In genomic region chr21:36542312-36543101, GRCh38 we compare ENCODE assay signal across 10 cellular contexts.
DNase-seq lines count a peak whose midpoint lies in the region; ATAC-seq and FAIRE-seq lines count a peak whose summit lies in the region.
"Had no signal": no experiment of that assay in that cellular context is flagged by ENCODE, and none has a peak within 500 bp of the region (broad histone marks: within the 10 kb centered on the region; RNA-seq: fewer than 3 reads in every experiment).

No MANE protein-coding gene starts in this region.

- no peak overlapping the region for H2BK5ac ChIP-seq in trophoblast cell (ENCODE audit: low read depth, low read length, poor library complexity)

- no peaks in the 10 kb centered on the region for H3K9me3 Mint-ChIP-seq in activated CD4-positive, alpha-beta T cell treated with anti-CD3 and anti-CD28 coated beads for 36 hours (ENCODE audit: low read depth)
- H3K9me3 Mint-ChIP-seq: naive thymus-derived CD4-positive, alpha-beta T cell; T-helper 1 cell treated with Interleukin-12 subunit alpha and Interleukin-12 subunit beta and Interleukin-4 antibody, amounts not matched to agents 30 μg/mL and 1 μg/mL, for 36 hours had no signal

- H2BK12ac ChIP-seq in trophoblast cell (ENCODE audit: low read length), result no peak overlapping the region

- no peak overlapping the region for H2AFZ ChIP-seq in trophoblast cell (ENCODE audit: insufficient read depth, low read length, poor library complexity)

- POLR2A ChIA-PET in activated CD4-positive, alpha-beta T cell treated with anti-CD3 and anti-CD28 coated beads for 36 hours (lab: Charles Lee), result no interaction called here

- peaks cover 10% of the 10 kb centered on the region for H3K27me3 Mint-ChIP-seq in activated CD4-positive, alpha-beta T cell treated with anti-CD3 and anti-CD28 coated beads for 36 hours

- H3K36me3 Mint-ChIP-seq in activated CD4-positive, alpha-beta T cell treated with anti-CD3 and anti-CD28 coated beads for 36 hours (ENCODE audit: low read depth), result no peaks in the 10 kb centered on the region
- H3K36me3 Mint-ChIP-seq: naive thymus-derived CD4-positive, alpha-beta T cell had no signal

- no peaks in the 10 kb centered on the region for H3K4me1 Mint-ChIP-seq in activated CD4-positive, alpha-beta T cell treated with anti-CD3 and anti-CD28 coated beads for 36 hours
- H3K4me1 Mint-ChIP-seq: naive thymus-derived CD4-positive, alpha-beta T cell had no signal

- no peak overlapping the region for H3K23ac ChIP-seq in trophoblast cell (ENCODE audit: low read length)

- no peak overlapping the region for H2BK120ac ChIP-seq in trophoblast cell (ENCODE audit: insufficient read depth, low read length, poor library complexity)

- no peak overlapping the region for H3K4me2 ChIP-seq in trophoblast cell (ENCODE audit: low read length)

- no peak for ATAC-seq in activated CD4-positive, alpha-beta T cell treated with anti-CD3 and anti-CD28 coated beads for 36 hours
- peak; percentile 67 for ATAC-seq in HG02571 (IDR thresholded peaks at IDR 0.05; ENCODE audit: unreplicated experiment)
- ATAC-seq: naive thymus-derived CD4-positive, alpha-beta T cell had no signal

- CTCF ChIA-PET in activated CD4-positive, alpha-beta T cell treated with anti-CD3 and anti-CD28 coated beads for 36 hours (lab: Charles Lee), result no interaction called here

- no peak overlapping the region for H3K18ac ChIP-seq in trophoblast cell (ENCODE audit: low read length)

- no peak overlapping the region for H4K8ac ChIP-seq in trophoblast cell (ENCODE audit: low read depth, low read length)

- H3K27ac Mint-ChIP-seq in activated CD4-positive, alpha-beta T cell treated with anti-CD3 and anti-CD28 coated beads for 36 hours, result no peak overlapping the region
- H3K27ac Mint-ChIP-seq: naive thymus-derived CD4-positive, alpha-beta T cell; T-helper 1 cell treated with Interleukin-12 subunit alpha and Interleukin-12 subunit beta and Interleukin-4 antibody, amounts not matched to agents 30 μg/mL and 1 μg/mL, for 36 hours had no signal

- intact Hi-C loops in activated CD4-positive, alpha-beta T cell treated with anti-CD3 and anti-CD28 coated beads for 36 hours (cut with DNase I, micrococcal nuclease), result no loop called here

- H3K79me2 ChIP-seq in trophoblast cell (ENCODE audit: control insufficient read depth, insufficient read depth, low read length, poor library complexity), result no peaks in the 10 kb centered on the region

- H3K4me1 ChIP-seq in trophoblast cell (ENCODE audit: control insufficient read depth in 1 of 2, insufficient read depth in 2 of 2, low read length in 2 of 2), result no peaks in the 10 kb centered on the region

- no peak for FAIRE-seq in frontal cortex (lab: Jason Lieb, UNC)

- peaks cover 8% of the 10 kb centered on the region for H3K9me3 ChIP-seq in trophoblast cell (ENCODE audit: insufficient read depth, low read depth, low read length)

- no peak overlapping the region for H3K4ac ChIP-seq in trophoblast cell (ENCODE audit: low read depth, low read length)

- no peaks in the 10 kb centered on the region for H3K79me1 ChIP-seq in trophoblast cell (ENCODE audit: low read length)

- no peaks in the 10 kb centered on the region for H3K27me3 ChIP-seq in trophoblast cell (ENCODE audit: insufficient read depth, low read length)

- no peak overlapping the region for H4K12ac ChIP-seq in trophoblast cell (ENCODE audit: low read depth, low read length)

- H3K4me3 ChIP-seq in trophoblast cell (ENCODE audit: low read depth, low read length), result no peak overlapping the region

- no peak overlapping the region for H3K9ac ChIP-seq in trophoblast cell (ENCODE audit: low read length)

- peak; percentile 17 for DNase-seq in activated CD4-positive, alpha-beta T cell treated with anti-CD3 and anti-CD28 coated beads for 36 hours
- no peak for DNase-seq in activated CD4-positive, alpha-beta T cell treated with anti-CD3 and anti-CD28 coated beads for 4 hours
- DNase-seq in NCI-H69 (lab: John Stamatoyannopoulos, UW) (peak; percentile 17), trophoblast cell (peak; percentile 92), NOMO-1 treated with DMSO at 0.1 percent for 48 hours (lab: John Stamatoyannopoulos, UW; ENCODE audit: unreplicated experiment) (no peak), frontal cortex (ENCODE audit: low spot score in 2 of 2) (no peak)
- DNase-seq in activated CD4-positive, CD25-positive, alpha-beta regulatory T cell treated with anti-CD3 and anti-CD28 coated beads, Interleukin-2, amount 50 U/mL, for 72 hours, result no peak
- DNase-seq: naive thymus-derived CD4-positive, alpha-beta T cell had no signal

- H4K91ac ChIP-seq in trophoblast cell (ENCODE audit: low read depth, low read length), result no peak overlapping the region

- no peak overlapping the region for H2AK5ac ChIP-seq in trophoblast cell (ENCODE audit: low read length)

- WGBS in trophoblast cell (ENCODE audit: extremely low coverage, insufficient coverage, insufficient read length), result no CpG with 5 or more reads among the region's 34 CpGs

- H3K14ac ChIP-seq in trophoblast cell (ENCODE audit: low read length), result no peak overlapping the region

- no peaks in the 10 kb centered on the region for H3K36me3 ChIP-seq in trophoblast cell (ENCODE audit: control insufficient read depth in 1 of 2, insufficient read depth in 2 of 2, low read length in 2 of 2)

- H3K4me3 Mint-ChIP-seq in activated CD4-positive, alpha-beta T cell treated with anti-CD3 and anti-CD28 coated beads for 36 hours, result no peak overlapping the region
- H3K4me3 Mint-ChIP-seq: naive thymus-derived CD4-positive, alpha-beta T cell; T-helper 1 cell treated with Interleukin-12 subunit alpha and Interleukin-12 subunit beta and Interleukin-4 antibody, amounts not matched to agents 30 μg/mL and 1 μg/mL, for 36 hours had no signal

- H3K27ac ChIP-seq in trophoblast cell (ENCODE audit: low read depth, low read length), result no peak overlapping the region

Comparison
In these comparisons a context has a peak if more than half of its experiments do, and no peak if none do; other contexts are left out.
1. DNase-seq: peak in activated CD4-positive, alpha-beta T cell treated with anti-CD3 and anti-CD28 coated beads for 36 hours (single experiment), NCI-H69 (single experiment) and trophoblast cell (2 of 2); none in activated CD4-positive, alpha-beta T cell treated with anti-CD3 and anti-CD28 coated beads for 4 hours (0 of 2), NOMO-1 treated with DMSO at 0.1 percent for 48 hours (single experiment), frontal cortex (0 of 2) and activated CD4-positive, CD25-positive, alpha-beta regulatory T cell treated with anti-CD3 and anti-CD28 coated beads, Interleukin-2, amount 50 U/mL, for 72 hours (single experiment).